In genomic region chr3:196976891-196977420, GRCh38 we compare ENCODE assay signal across 25 cellular contexts.
"Had no signal": no experiment of that assay in that cellular context is flagged by ENCODE, and none has a peak within 500 bp of the region (broad histone marks: within the 10 kb centered on the region; RNA-seq: fewer than 3 reads in every experiment).

No MANE protein-coding gene starts in this region.

- H3K9me3 ChIP-seq: adrenal gland, ascending aorta, left lung, upper lobe of left lung had no signal

- H3K9me3 Mint-ChIP-seq: central memory CD8-positive, alpha-beta T cell; effector memory CD8-positive, alpha-beta T cell; immature natural killer cell had no signal

- ATAC-seq: effector memory CD8-positive, alpha-beta T cell; esophagus mucosa; left lung; sciatic nerve; WTC11 had no signal

- H3K4me3 Mint-ChIP-seq: activated naive CD8-positive, alpha-beta T cell; central memory CD8-positive, alpha-beta T cell; effector memory CD8-positive, alpha-beta T cell; immature natural killer cell; nephron progenitor cell; WTC11 had no signal

- H3K27ac ChIP-seq: adrenal gland, ascending aorta, dorsolateral prefrontal cortex, hepatocyte, left lung, upper lobe of left lung had no signal

- H3K4me1 ChIP-seq: ascending aorta, left lung had no signal

- DNase-seq: activated gamma-delta T cell treated with Interleukin-2 at 50 U/mL for 16 hours; adrenal gland; dorsolateral prefrontal cortex; effector memory CD8-positive, alpha-beta T cell; foreskin melanocyte; glutamatergic neuron; immature natural killer cell; kidney glomerular epithelial cell; left lung; mammary epithelial cell; midbrain; nephron progenitor cell; occipital lobe; small intestine; stimulated activated CD4-positive, alpha-beta T cell treated with anti-CD3 and anti-CD28 coated beads, Interleukin-15, amount 100 ng/mL, for 24 hours; stimulated activated naive CD4-positive, alpha-beta T cell; T-helper 9 cell; upper lobe of left lung had no signal

- H3K27ac Mint-ChIP-seq: activated naive CD8-positive, alpha-beta T cell; effector memory CD8-positive, alpha-beta T cell; immature natural killer cell; nephron progenitor cell; WTC11 had no signal

- H3K36me3 ChIP-seq: adrenal gland, ascending aorta, left lung, upper lobe of left lung had no signal

- H3K27me3 ChIP-seq: adrenal gland, ascending aorta, dorsolateral prefrontal cortex, hepatocyte, upper lobe of left lung had no signal

- H3K4me1 Mint-ChIP-seq: central memory CD8-positive, alpha-beta T cell had no signal

- H3K4me3 ChIP-seq: adrenal gland, ascending aorta, dorsolateral prefrontal cortex, hepatocyte, left lung, upper lobe of left lung had no signal
